In the genomic region with DNA sequence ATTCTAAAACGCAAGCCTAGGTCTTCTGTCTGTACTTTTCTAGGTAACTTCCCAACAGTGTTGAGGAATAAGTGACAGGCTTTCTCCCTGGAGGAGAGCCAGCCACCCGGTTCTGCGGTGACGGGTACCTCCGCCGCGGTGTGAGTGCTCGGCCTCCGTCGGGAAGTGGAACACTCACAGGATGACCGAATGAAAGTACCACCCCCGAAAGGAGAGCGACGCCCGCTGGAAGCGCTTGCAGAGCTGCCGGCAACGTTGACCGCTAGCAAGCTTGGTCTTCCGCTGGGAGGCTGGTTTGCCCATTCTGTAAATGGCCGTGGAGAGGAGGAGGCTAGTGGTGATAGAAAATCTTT, we compare ENCODE assay signal across 7 cellular contexts. TPM values are rescaled to one million over a fixed set of nuclear protein-coding genes. Genes with fewer than 3 reads are reported as not detected.
A peak's percentile ranks its signal among the peaks of the same experiment; 100 is the strongest.
DNase-seq lines count a peak whose midpoint lies in the region; ATAC-seq, FAIRE-seq and TF ChIP-seq lines count a peak whose summit lies in the region.

No MANE protein-coding gene starts in this region.

- peak overlapping the region; percentile 51; the same call in 1 of the 2 replicates for H3K18ac ChIP-seq in H1 (ENCODE audit: extremely low read depth, low read length)

- peak in 1 of 3 experiments; percentile 19; a peak in 1 of 4 replicates for TF ChIP-seq CTCF in H1 (IDR thresholded peaks at IDR 0.05; ENCODE audit: control extremely low read depth in 1 of 3, insufficient read depth in 1 of 3, low read depth in 1 of 3, low read length in 3 of 3)

- peaks cover 0 to 2% (median 0%) of the 10 kb centered on the region in 4 experiments; a peak in 2 of 7 replicates for H3K27me3 ChIP-seq in H1 (replicated peaks in 1 of 4; ENCODE audit: control insufficient read depth in 3 of 4, extremely low read depth in 1 of 4, insufficient read depth in 3 of 4, low read length in 3 of 4)

- no peak overlapping the region for H4K91ac ChIP-seq in H1 (replicated peaks; ENCODE audit: insufficient read length, low read length)

- H3K9me3 Mint-ChIP-seq in stimulated activated naive B cell treated with anti-CD40 and anti-IgM and Interleukin-4, amounts not matched to agents 10 μg/mL and 1 μg/mL and 100 μg/mL, for 72 hours, result no peaks in the 10 kb centered on the region

- peak in 1 of 2 experiments; percentile 29; a peak in 3 of 4 replicates for TF ChIP-seq RAD21 in H1 (IDR thresholded peaks at IDR 0.05 in 1 of 2, conservative IDR thresholded peaks at IDR 0.05 in 1 of 2; ENCODE audit: low read depth in 2 of 2, low read length in 2 of 2)

- no peaks in the 10 kb centered on the region for H3K79me1 ChIP-seq in H1 (ENCODE audit: low read depth, low read length)

- H4K5ac ChIP-seq in H1 (ENCODE audit: insufficient read length, low read depth, low read length), result peak overlapping the region; percentile 65

- peak overlapping the region in 3 of 4 experiments; percentile 58 to 75 (median 61); a peak in 6 of 7 replicates for H3K9ac ChIP-seq in H1 (replicated peaks in 1 of 4; ENCODE audit: extremely low read depth in 1 of 4, low read depth in 3 of 4, low read length in 3 of 4)

- H2BK12ac ChIP-seq in H1 (ENCODE audit: low read depth, low read length), result no peak overlapping the region

- no peak for TF ChIP-seq POLR2A in H1 (IDR thresholded peaks at IDR 0.05; ENCODE audit: control extremely low read depth in 1 of 2, low read depth in 2 of 2, low read length in 2 of 2)

- DNase-seq in activated CD4-positive, alpha-beta T cell treated with anti-CD3 and anti-CD28 coated beads for 4 hours, result peak; percentile 4 to 25
- DNase-seq in H1 (ENCODE audit: low read depth in 1 of 2, low spot score in 2 of 2) (peak in 1 of 2 experiments; percentile 79), mesenteric fat pad (ENCODE audit: low spot score) (peak; percentile 92), NAMALWA (ENCODE audit: low spot score) (no peak)
- peak; percentile 9 for DNase-seq in stimulated activated naive B cell treated with anti-CD40 and anti-IgM and Interleukin-4, amounts not matched to agents 10 μg/mL and 1 μg/mL and 100 μg/mL, for 72 hours

- POLR2A ChIA-PET in H1 (lab: Charles Lee; ENCODE audit: partially characterized antibody), result interaction anchor here (0.6 to 4.3 kb wide), 14 partner anchors 9 to 751 kb away, joined by 3 to 29 read pairs (median 4); no protein-coding TSS in a partner anchor

- no peak overlapping the region for H3K4ac ChIP-seq in H1 (replicated peaks; ENCODE audit: insufficient read length, low read depth, low read length)

- peak overlapping the region; percentile 95 to 98 for H3K4me3 Mint-ChIP-seq in stimulated activated naive B cell treated with anti-CD40 and anti-IgM and Interleukin-4, amounts not matched to agents 10 μg/mL and 1 μg/mL and 100 μg/mL, for 72 hours

- no peak overlapping the region for H2AK5ac ChIP-seq in H1 (ENCODE audit: low read depth, low read length)

- no peak overlapping the region; the same call in 1 of the 2 replicates for H4K8ac ChIP-seq in H1 (ENCODE audit: extremely low read depth, insufficient read depth, low read length)

- H2BK5ac ChIP-seq in H1 (ENCODE audit: low read depth, low read length), result peak overlapping the region; percentile 15; the same call in 1 of the 2 replicates

- no peak overlapping the region for H2BK120ac ChIP-seq in H1 (replicated peaks; ENCODE audit: low read depth, low read length)

- TF ChIP-seq EP300 in H1 (IDR thresholded peaks at IDR 0.05; ENCODE audit: borderline replicate concordance in 1 of 2, low read depth in 2 of 2, low read length in 2 of 2), result no peak

- ATAC-seq in GM18873 (IDR thresholded peaks at IDR 0.05; ENCODE audit: low FRiP score, unreplicated experiment) (peak; percentile 15), HG03196 (IDR thresholded peaks at IDR 0.05; ENCODE audit: unreplicated experiment) (peak; percentile 37)
- ATAC-seq in stimulated activated naive B cell treated with anti-CD40 and anti-IgM and Interleukin-4, amounts not matched to agents 10 μg/mL and 1 μg/mL and 100 μg/mL, for 72 hours (replicated peaks), result peak; percentile 31 to 41

- peaks cover 0 to 11% of the 10 kb centered on the region in 2 experiments; a peak in 2 of 4 replicates for H3K79me2 ChIP-seq in H1 (ENCODE audit: control insufficient read depth in 1 of 2, insufficient read depth in 2 of 2, low read length in 2 of 2)

- H3K4me1 ChIP-seq in H1 (replicated peaks in 1 of 4; ENCODE audit: control insufficient read depth in 3 of 4, insufficient read depth in 4 of 4, low read length in 3 of 4), result no peaks in the 10 kb centered on the region; a peak in 1 of 7 replicates

- peaks cover 6 to 8% of the 10 kb centered on the region in 2 donors for H3K4me1 Mint-ChIP-seq in stimulated activated naive B cell treated with anti-CD40 and anti-IgM and Interleukin-4, amounts not matched to agents 10 μg/mL and 1 μg/mL and 100 μg/mL, for 72 hours

- 5% methylated on average over 21 of the region's 21 CpGs; no CpG with 5 or more reads in 1 of the 2 experiments for WGBS in H1 (ENCODE audit: extremely low coverage in 1 of 2, insufficient coverage in 1 of 2, insufficient read length in 1 of 2, insufficient replicate concordance in 2 of 2, low coverage in 1 of 2, low lambda C conversion rate in 2 of 2, missing lambda C conversion rate in 1 of 2), 2 experiments

- peak overlapping the region; percentile 87 to 99 (median 94) for H3K4me3 ChIP-seq in H1 (ENCODE audit: extremely low read depth in 1 of 4, insufficient read depth in 2 of 4, low read depth in 3 of 4, low read length in 4 of 4)

- no peaks in the 10 kb centered on the region for H3K9me3 ChIP-seq in H1 (ENCODE audit: insufficient read depth in 2 of 2, low read depth in 1 of 2, low read length in 1 of 2)

- peaks cover 5% of the 10 kb centered on the region for H3K23me2 ChIP-seq in H1 (ENCODE audit: low read depth, low read length)

- no peak overlapping the region for H3K56ac ChIP-seq in H1 (replicated peaks; ENCODE audit: insufficient read length, low read depth, low read length)

- H3K27me3 Mint-ChIP-seq in stimulated activated naive B cell treated with anti-CD40 and anti-IgM and Interleukin-4, amounts not matched to agents 10 μg/mL and 1 μg/mL and 100 μg/mL, for 72 hours, result peaks cover 20 to 25% of the 10 kb centered on the region in 2 donors

- H3K36me3 Mint-ChIP-seq in stimulated activated naive B cell treated with anti-CD40 and anti-IgM and Interleukin-4, amounts not matched to agents 10 μg/mL and 1 μg/mL and 100 μg/mL, for 72 hours, result no peaks in the 10 kb centered on the region

- H4K20me1 ChIP-seq in H1 (replicated peaks in 1 of 2; ENCODE audit: control insufficient read depth in 1 of 2, insufficient read depth in 2 of 2, low read length in 2 of 2), result no peaks in the 10 kb centered on the region

- 0 out of 2 replicates have a peak overlapping the region, but pooled peaks have one; percentile 20 for H3K27ac ChIP-seq in H1 (ENCODE audit: low read depth, low read length)

- no peak overlapping the region for H3K14ac ChIP-seq in H1 (ENCODE audit: insufficient read length)

- H2AFZ ChIP-seq in H1 (ENCODE audit: low read length), result peak overlapping the region; percentile 93

- H2BK15ac ChIP-seq in H1 (ENCODE audit: low read length), result no peak overlapping the region

- H3K27ac Mint-ChIP-seq in stimulated activated naive B cell treated with anti-CD40 and anti-IgM and Interleukin-4, amounts not matched to agents 10 μg/mL and 1 μg/mL and 100 μg/mL, for 72 hours, result peak overlapping the region; percentile 97

- CTCF ChIA-PET in H1 (lab: Charles Lee; ENCODE audit: partially characterized antibody), result interaction anchor here (0.6 to 7.1 kb wide), 14 partner anchors 9 to 761 kb away, joined by 3 to 73 read pairs (median 4); no protein-coding TSS in a partner anchor

- no peak for FAIRE-seq in H1 (lab: Jason Lieb, UNC)

- peak overlapping the region; percentile 21; the same call in 1 of the 2 replicates for H2BK20ac ChIP-seq in H1 (ENCODE audit: low read length)

- H3K23ac ChIP-seq in H1 (ENCODE audit: insufficient read length), result no peak overlapping the region

- peaks cover 0 to 6% (median 0%) of the 10 kb centered on the region in 4 experiments; a peak in 1 of 8 replicates for H3K36me3 ChIP-seq in H1 (ENCODE audit: control insufficient read depth in 2 of 4, insufficient read depth in 4 of 4, low read length in 3 of 4)

- peak overlapping the region; percentile 81 to 90 for H3K4me2 ChIP-seq in H1 (ENCODE audit: insufficient read depth in 1 of 2, low read depth in 2 of 2, low read length in 2 of 2)

TF ChIP-seq in H1, 55 proteins besides CTCF, POLR2A, EP300 and RAD21 (continues in another document):
- TF ChIP-seq SIRT6 (IDR thresholded peaks at IDR 0.05; ENCODE audit: low read length) (no peak), YY1 (IDR thresholded peaks at IDR 0.05; ENCODE audit: low read depth, low read length) (0 out of 2 replicates have a peak, but pooled peaks have one; percentile 17), BCL11A (IDR thresholded peaks at IDR 0.05; ENCODE audit: low read depth in 2 of 2, low read length in 2 of 2) (no peak), SAP30 (IDR thresholded peaks at IDR 0.05; ENCODE audit: insufficient read depth, insufficient replicate concordance, low read length) (no peak), CREB1 (IDR thresholded peaks at IDR 0.05) (peak; percentile 20; the same call in 1 of the 2 replicates), EZH2 (IDR thresholded peaks at IDR 0.05; ENCODE audit: low read depth, low read length, severe bottlenecking) (peak; percentile 38), CTBP2 (IDR thresholded peaks at IDR 0.05; ENCODE audit: borderline replicate concordance, insufficient read depth, insufficient read length, low read length) (no peak), SP4 (IDR thresholded peaks at IDR 0.05; ENCODE audit: low read length) (no peak)

RNA-seq across cellular contexts. Expression of a gene that starts 0.6 kb away (rescaled TPM):
- 8.2 and 9.0 TPM in 2 replicates for total RNA-seq in H1 (2021; fragmentation: NEBNext Ultra II Directional; extraction: Animal tissue kit (Norgen Biotek cat#: 25700))
- 1.7 and 2.4 TPM in 2 replicates for polyA plus RNA-seq in H1 (2011; rRNA removed)
- 3.3 TPM for polyA plus RNA-seq in H1 (2011; cell fraction: cytosol; rRNA removed)
- polyA plus RNA-seq in H1 (2011; cell fraction: nucleus; rRNA removed), result 1.8 TPM
- 4.6 to 6.5 TPM (median 5.1 TPM) in 4 replicates for polyA plus RNA-seq in H1 (2012, experiment 1 of 2)
- polyA plus RNA-seq in H1 (2012, experiment 2 of 2), result 1.1 TPM
- polyA plus RNA-seq in H1 (2013, experiment 1 of 2), result 5.7 TPM
- 6.7 TPM for polyA plus RNA-seq in H1 (2013, experiment 2 of 2)
- polyA minus RNA-seq in H1 (2011; rRNA and poly(A)+ RNA removed), result 2.2 TPM in 2 replicates
- polyA minus RNA-seq in H1 (2011; cell fraction: cytosol; rRNA and poly(A)+ RNA removed), result 1.6 TPM
- 7.6 TPM for polyA minus RNA-seq in H1 (2011; cell fraction: nucleus; rRNA and poly(A)+ RNA removed)
- total RNA-seq in mesenteric fat pad, result 9.6 TPM

RNA-seq across cellular contexts. Expression of a gene that starts 57.1 kb away (rescaled TPM):
- total RNA-seq in H1 (2021; fragmentation: NEBNext Ultra II Directional; extraction: Animal tissue kit (Norgen Biotek cat#: 25700)), result 5.3 and 7.4 TPM in 2 replicates
- polyA plus RNA-seq in H1 (2011; rRNA removed), result 2.9 and 4.3 TPM in 2 replicates
- 3.4 TPM for polyA plus RNA-seq in H1 (2011; cell fraction: cytosol; rRNA removed)
- 4.9 TPM for polyA plus RNA-seq in H1 (2011; cell fraction: nucleus; rRNA removed)
- polyA plus RNA-seq in H1 (2012, experiment 1 of 2), result 2.4 to 3.7 TPM (median 3.0 TPM) in 4 replicates
- polyA plus RNA-seq in H1 (2012, experiment 2 of 2), result 12.4 TPM
- 10.0 TPM for polyA plus RNA-seq in H1 (2013, experiment 1 of 2)
- polyA plus RNA-seq in H1 (2013, experiment 2 of 2), result 10.5 TPM
- polyA minus RNA-seq in H1 (2011; rRNA and poly(A)+ RNA removed), result 1.9 and 2.7 TPM in 2 replicates
- polyA minus RNA-seq in H1 (2011; cell fraction: cytosol; rRNA and poly(A)+ RNA removed), result 2.9 TPM
- 4.9 TPM for polyA minus RNA-seq in H1 (2011; cell fraction: nucleus; rRNA and poly(A)+ RNA removed)
- 8.5 TPM for total RNA-seq in mesenteric fat pad
